Comparison of ENCODE assay signal across 9 cellular contexts in genomic region chr3:12891391-12891984, GRCh38. TPM values are rescaled to one million over a fixed set of nuclear protein-coding genes. Genes with fewer than 3 reads are reported as not detected.
DNase-seq lines count a peak whose midpoint lies in the region; ATAC-seq and TF ChIP-seq lines count a peak whose summit lies in the region.
"Had no signal": no experiment of that assay in that cellular context is flagged by ENCODE, and none has a peak within 500 bp of the region (broad histone marks: within the 10 kb centered on the region; RNA-seq: fewer than 3 reads in every experiment).

No MANE protein-coding gene starts in this region.

- H3K27ac ChIP-seq in AG04450 (ENCODE audit: low read depth, low read length) (no peak overlapping the region), cingulate gyrus (ENCODE audit: low read depth, low read length) (peak overlapping the region; percentile 41)

- H3K9me3 Mint-ChIP-seq in HFFc6: no peaks in the 10 kb centered on the region
- H3K9me3 Mint-ChIP-seq in naive B cell: no peaks in the 10 kb centered on the region
- H3K9me3 Mint-ChIP-seq: T-cell had no signal

- TF ChIP-seq CTCF in AG04450 (IDR thresholded peaks at IDR 0.05; ENCODE audit: low read depth, low read length) (no peak), HFFc6 (IDR thresholded peaks at IDR 0.05) (no peak)

- no peak for ATAC-seq in naive B cell (ENCODE audit: low read depth in 2 of 2)

- H3K27me3 Mint-ChIP-seq in HFFc6 (ENCODE audit: insufficient read depth) (peaks cover 23% of the 10 kb centered on the region), naive B cell (peaks cover 5 to 20% (median 5%) of the 10 kb centered on the region in 3 donors)

- peaks cover 20% of the 10 kb centered on the region for H3K27me3 ChIP-seq in AG04450 (ENCODE audit: control insufficient read depth, insufficient read depth, low read length)

- H3K4me1 Mint-ChIP-seq in HFFc6 (ENCODE audit: low read depth): peaks cover 12% of the 10 kb centered on the region
- H3K4me1 Mint-ChIP-seq in naive B cell: peaks cover 21 to 37% (median 21%) of the 10 kb centered on the region in 3 donors

- CTCF ChIA-PET in AG04450 (lab: Charles Lee): interaction anchor here (0.6 to 4.0 kb wide), 32 partner anchors 8 to 756 kb away, joined by 3 to 33 read pairs (median 5); partner anchors contain the start of genes RPL32 and TSEN2

- POLR2A ChIA-PET in AG04450 (lab: Yijun Ruan, JAX): interaction anchor here (1.3 kb wide), 1 partner anchor 747 kb away, joined by 3 read pairs; no protein-coding TSS in a partner anchor

- H3K27ac Mint-ChIP-seq in HFFc6: no peak overlapping the region
- peak overlapping the region in 1 of 6 donors; percentile 4 for H3K27ac Mint-ChIP-seq in naive B cell
- H3K27ac Mint-ChIP-seq: T-cell had no signal

- no peaks in the 10 kb centered on the region for H3K9me3 ChIP-seq in AG04450 (ENCODE audit: control insufficient read depth, insufficient read depth, low read length)

- peak overlapping the region; percentile 44 for H3K4me3 ChIP-seq in AG04450 (ENCODE audit: low read depth, low read length)

- H3K4me3 Mint-ChIP-seq in HFFc6: peak overlapping the region; percentile 64; the same call in 1 of the 2 replicates
- peak overlapping the region in 5 of 8 donors; percentile 6 to 84 (median 58) for H3K4me3 Mint-ChIP-seq in naive B cell

- no peak for DNase-seq in AG04450 (ENCODE audit: low read depth, low spot score)
- no peak for DNase-seq in HFFc6
- no peak for DNase-seq in naive B cell
- DNase-seq in activated CD4-positive, alpha-beta T cell treated with anti-CD3 and anti-CD28 coated beads, Interleukin-2, amount 50 U/mL, for 1 hour: no peak
- no peak for DNase-seq in ecto neural progenitor cell (ENCODE audit: low spot score)
- DNase-seq in activated CD4-positive, CD25-positive, alpha-beta regulatory T cell treated with anti-CD3 and anti-CD28 coated beads, Interleukin-2, amount 50 U/mL, for 72 hours: no peak
- DNase-seq in NK-92 (lab: John Stamatoyannopoulos, UW; ENCODE audit: unreplicated experiment): no peak

- H3K36me3 Mint-ChIP-seq in HFFc6 (ENCODE audit: low read depth): no peaks in the 10 kb centered on the region
- H3K36me3 Mint-ChIP-seq in naive B cell: no peaks in the 10 kb centered on the region
- H3K36me3 Mint-ChIP-seq: T-cell had no signal

RNA-seq across cellular contexts. Expression of gene RPL32, which starts 50.1 kb away (rescaled TPM):
- 3,211 and 3,269 TPM in 2 replicates for polyA plus RNA-seq in AG04450 (2011; rRNA removed)
- polyA minus RNA-seq in AG04450 (2011; rRNA and poly(A)+ RNA removed): 911 and 957 TPM in 2 replicates
- total RNA-seq in HFFc6 (2021; fragmentation: NEBNext Ultra II Directional; extraction: Animal tissue kit (Norgen Biotek cat#: 25700)): 1,000 to 10,000 TPM; 1,490 to 1,730 (median 1,677) TPM
- 1,000 to 10,000 TPM; 1,322 to 3,271 (median 2,987) TPM for polyA plus RNA-seq in naive B cell (ENCODE audit: low read depth in 6 of 6)
